In genomic region chr12:30021046-30021833, GRCh38 we compare ENCODE assay signal across 19 cellular contexts.
A peak's percentile ranks its signal among the peaks of the same experiment; 100 is the strongest.
DNase-seq lines count a peak whose midpoint lies in the region; ATAC-seq and TF ChIP-seq lines count a peak whose summit lies in the region.
"Had no signal": no experiment of that assay in that cellular context is flagged by ENCODE, and none has a peak within 500 bp of the region (broad histone marks: within the 10 kb centered on the region; RNA-seq: fewer than 3 reads in every experiment).

No MANE protein-coding gene starts in this region.

- peaks cover 4% of the 10 kb centered on the region for H3K9me3 Mint-ChIP-seq in chondrocyte (ENCODE audit: low read depth)
- H3K9me3 Mint-ChIP-seq: CD8-positive, alpha-beta T cell had no signal

- H2AFZ ChIP-seq in hepatocyte (no peak overlapping the region), smooth muscle cell (ENCODE audit: low read depth) (no peak overlapping the region)
- H2AFZ ChIP-seq: GM23248 had no signal

- peaks cover 3% of the 10 kb centered on the region for H3F3A ChIP-seq in smooth muscle cell (ENCODE audit: low read depth)

- DNase-seq in NCI-H82 (lab: John Stamatoyannopoulos, UW) (peak; percentile 9), NCI-H82 treated with DMSO at 0.1 percent for 48 hours (lab: John Stamatoyannopoulos, UW; ENCODE audit: unreplicated experiment) (no peak), chondrocyte (ENCODE audit: low spot score) (no peak), hepatocyte (ENCODE audit: low spot score) (peak; percentile 48), smooth muscle cell (lab: John Stamatoyannopoulos, UW; ENCODE audit: unreplicated experiment) (no peak), AG20443 (ENCODE audit: low spot score) (no peak)
- DNase-seq: CD8-positive, alpha-beta T cell; DND-41; GM23248; NCI-H1092; NCI-H2227 treated with DMSO at 0.1 percent for 48 hours; NCI-H524; RPMI8226; SIG-M5 had no signal

- H3K4me1 ChIP-seq in hepatocyte (ENCODE audit: insufficient read depth) (peaks cover 26% of the 10 kb centered on the region), smooth muscle cell (ENCODE audit: low read depth) (no peaks in the 10 kb centered on the region)
- H3K4me1 ChIP-seq: BLaER1 had no signal

- peaks cover 66% of the 10 kb centered on the region for H3K4me1 Mint-ChIP-seq in chondrocyte (ENCODE audit: low read depth)

- peaks cover 3% of the 10 kb centered on the region for H3K36me3 Mint-ChIP-seq in chondrocyte (ENCODE audit: low read depth)
- H3K36me3 Mint-ChIP-seq: CD8-positive, alpha-beta T cell had no signal

- no peaks in the 10 kb centered on the region for H3K27me3 ChIP-seq in hepatocyte
- no peaks in the 10 kb centered on the region for H3K27me3 ChIP-seq in smooth muscle cell (ENCODE audit: low read depth)
- H3K27me3 ChIP-seq: BLaER1 had no signal

- no peaks in the 10 kb centered on the region for H3K9me2 ChIP-seq in hepatocyte (replicated peaks; ENCODE audit: insufficient read depth)

- no peak overlapping the region for H3K4me3 ChIP-seq in hepatocyte
- no peak overlapping the region for H3K4me3 ChIP-seq in smooth muscle cell
- H3K4me3 ChIP-seq: BLaER1, GM23248 had no signal

- H3K9ac ChIP-seq in smooth muscle cell (ENCODE audit: low read depth), result no peak overlapping the region
- H3K9ac ChIP-seq: BLaER1, GM23248, KMS-11 had no signal

- WGBS in hepatocyte (ENCODE audit: low lambda C conversion rate, missing lambda C conversion rate), result 61% methylated on average over 2 of the region's 2 CpGs
- 44% methylated on average over 2 of the region's 2 CpGs for WGBS in smooth muscle cell (ENCODE audit: low lambda C conversion rate)

- H3K4me3 Mint-ChIP-seq in chondrocyte (ENCODE audit: unreplicated experiment), result no peak overlapping the region
- H3K4me3 Mint-ChIP-seq: CD8-positive, alpha-beta T cell had no signal

- H4K20me1 ChIP-seq in hepatocyte (ENCODE audit: insufficient read depth, poor library complexity, severe bottlenecking), result no peaks in the 10 kb centered on the region
- no peaks in the 10 kb centered on the region for H4K20me1 ChIP-seq in smooth muscle cell (ENCODE audit: low read depth)
- H4K20me1 ChIP-seq: BLaER1 had no signal

- H3K27ac Mint-ChIP-seq in chondrocyte (ENCODE audit: unreplicated experiment), result peak overlapping the region; percentile 53
- H3K27ac Mint-ChIP-seq: CD8-positive, alpha-beta T cell had no signal

- no peak overlapping the region for H3K4me2 ChIP-seq in hepatocyte
- H3K4me2 ChIP-seq in smooth muscle cell, result peak overlapping the region; percentile 36
- H3K4me2 ChIP-seq: BLaER1, KMS-11 had no signal

- H3K36me3 ChIP-seq in hepatocyte (replicated peaks; ENCODE audit: insufficient read depth, low read depth) (no peaks in the 10 kb centered on the region), smooth muscle cell (ENCODE audit: low read depth) (no peaks in the 10 kb centered on the region)
- H3K36me3 ChIP-seq: BLaER1 had no signal

- no peaks in the 10 kb centered on the region for H3K27me3 Mint-ChIP-seq in chondrocyte (ENCODE audit: low read depth)

- TF ChIP-seq CTCF in chondrocyte (IDR thresholded peaks at IDR 0.05), result no peak
- TF ChIP-seq CTCF in hepatocyte (IDR thresholded peaks at IDR 0.05; ENCODE audit: poor library complexity), result no peak
- no peak for TF ChIP-seq CTCF in smooth muscle cell (IDR thresholded peaks at IDR 0.05; ENCODE audit: borderline replicate concordance, insufficient read depth, poor library complexity, severe bottlenecking)

- ATAC-seq in GM19395 (IDR thresholded peaks at IDR 0.05; ENCODE audit: unreplicated experiment), result no peak
- ATAC-seq in HG03521 (IDR thresholded peaks at IDR 0.05; ENCODE audit: unreplicated experiment), result no peak
- ATAC-seq: CD8-positive, alpha-beta T cell; HCT116 had no signal

- H3K27ac ChIP-seq in hepatocyte (no peak overlapping the region), smooth muscle cell (ENCODE audit: low read depth) (peak overlapping the region; percentile 32)
- H3K27ac ChIP-seq: BLaER1, GM23248, KMS-11 had no signal

- H3K79me2 ChIP-seq in hepatocyte, result no peaks in the 10 kb centered on the region
- H3K79me2 ChIP-seq in smooth muscle cell (ENCODE audit: low read depth), result no peaks in the 10 kb centered on the region

- no peaks in the 10 kb centered on the region for H3K9me3 ChIP-seq in hepatocyte (ENCODE audit: low read depth)
- no peaks in the 10 kb centered on the region for H3K9me3 ChIP-seq in smooth muscle cell (replicated peaks; ENCODE audit: low read depth)

Comparison
In these comparisons a context has a peak if more than half of its experiments do, and no peak if none do; other contexts are left out.
1. DNase-seq: peak in NCI-H82 (single experiment) and hepatocyte (single experiment); none in NCI-H82 treated with DMSO at 0.1 percent for 48 hours (single experiment), chondrocyte (single experiment), smooth muscle cell (single experiment) and AG20443 (single experiment).